ENCODE assay signal across 9 cellular contexts in the genomic region with DNA sequence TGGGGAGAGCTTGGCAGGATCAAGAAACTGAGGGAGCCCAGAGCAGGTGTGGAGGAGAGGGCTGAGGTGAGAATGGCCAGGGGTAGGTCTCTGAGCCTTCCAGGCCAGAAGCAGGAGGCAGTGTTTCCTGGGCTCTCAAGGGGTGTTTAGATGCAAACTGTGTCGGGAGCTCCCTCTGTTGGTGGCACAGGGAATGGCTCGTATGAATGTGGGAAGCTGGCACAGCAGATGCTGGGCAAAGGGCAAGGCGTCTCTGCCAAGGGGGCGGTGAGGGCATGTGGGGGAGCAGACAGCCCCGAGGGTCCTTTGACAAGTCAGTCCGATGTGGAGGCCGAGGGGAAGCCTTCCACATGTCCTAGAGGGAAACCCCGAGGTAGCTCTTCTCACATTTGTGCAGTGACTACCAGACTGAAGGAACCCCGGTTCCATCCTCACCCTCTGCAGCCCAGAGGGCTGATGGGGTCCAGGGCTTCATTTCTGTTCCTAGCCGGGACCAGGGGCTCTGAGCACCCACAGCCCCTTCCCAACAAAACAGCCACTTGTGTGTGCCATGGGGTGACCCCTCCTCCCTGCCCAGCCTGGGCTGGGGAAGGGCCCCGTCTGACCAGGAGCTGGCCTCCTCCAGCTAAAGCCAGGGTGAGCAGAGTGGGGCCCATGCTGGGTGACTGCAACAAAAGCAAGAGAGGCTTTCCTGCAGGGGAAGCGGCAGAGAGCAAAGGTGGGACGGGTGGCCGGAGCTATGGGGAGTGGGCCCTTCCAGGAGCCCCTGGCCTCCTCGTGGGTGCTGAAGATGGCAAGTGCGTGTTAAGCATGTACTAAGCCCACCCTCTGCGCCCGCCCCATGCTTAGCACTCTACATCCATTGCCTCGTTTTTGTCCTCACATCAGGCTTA.
DNase-seq lines count a peak whose midpoint lies in the region; FAIRE-seq lines count a peak whose summit lies in the region.
"Had no signal": no experiment of that assay in that cellular context is flagged by ENCODE, and none has a peak within 500 bp of the region (broad histone marks: within the 10 kb centered on the region; RNA-seq: fewer than 3 reads in every experiment).

No MANE protein-coding gene starts in this region.

- DNase-seq in NCI-H2081 (lab: John Stamatoyannopoulos, UW), result peak; percentile 66 to 69
- DNase-seq in NCI-H2081 treated with DMSO at 0.1 percent for 48 hours (lab: John Stamatoyannopoulos, UW), result no peak
- DNase-seq in LoVo (ENCODE audit: low spot score), result peak; percentile 69
- peak; percentile 57 for DNase-seq in SKM-1 (lab: John Stamatoyannopoulos, UW; ENCODE audit: unreplicated experiment)
- peak; percentile 86 for DNase-seq in activated naive CD4-positive, alpha-beta T cell treated with anti-CD3 and anti-CD28 coated beads, Interleukin-2, amount 10 ng/mL, durations not matched to agents 7 days and 5 days
- DNase-seq in head of caudate nucleus, result peak; percentile 51 to 89 (median 80)
- DNase-seq in posterior cingulate gyrus, result peak; percentile 40 to 95 (median 80)
- DNase-seq in urothelium cell line (ENCODE audit: low spot score), result peak; percentile 91

- CTCF ChIA-PET in activated naive CD4-positive, alpha-beta T cell treated with anti-CD3 and anti-CD28 coated beads, Interleukin-2, amount 10 ng/mL, durations not matched to agents 7 days and 5 days (lab: Charles Lee), result interaction anchor here (0.5 to 5.9 kb wide), 37 partner anchors 9 to 654 kb away, joined by 3 to 68 read pairs (median 3); a partner anchor contains a TSS

- peaks cover 14% of the 10 kb centered on the region for H3K27me3 Mint-ChIP-seq in activated naive CD4-positive, alpha-beta T cell treated with anti-CD3 and anti-CD28 coated beads, Interleukin-2, amount 10 ng/mL, durations not matched to agents 7 days and 5 days
- H3K27me3 Mint-ChIP-seq: stimulated activated naive CD8-positive, alpha-beta T cell treated with anti-CD3 and anti-CD28 coated beads, Interleukin-15, Interleukin-2, amounts not matched to agents 100 ng/mL and 50 ng/mL, for 24 hours had no signal

- H3K4me1 Mint-ChIP-seq in activated naive CD4-positive, alpha-beta T cell treated with anti-CD3 and anti-CD28 coated beads, Interleukin-2, amount 10 ng/mL, durations not matched to agents 7 days and 5 days, result no peaks in the 10 kb centered on the region

- intact Hi-C loops in head of caudate nucleus (cut with DNase I) (loop anchor here (5.0 kb wide), 1 partner anchor 383 kb away; a partner anchor contains a TSS), posterior cingulate gyrus (cut with DNase I) (no loop called here)

- H3K36me3 Mint-ChIP-seq in activated naive CD4-positive, alpha-beta T cell treated with anti-CD3 and anti-CD28 coated beads, Interleukin-2, amount 10 ng/mL, durations not matched to agents 7 days and 5 days, result no peaks in the 10 kb centered on the region

- no peak overlapping the region for H3K4me3 Mint-ChIP-seq in activated naive CD4-positive, alpha-beta T cell treated with anti-CD3 and anti-CD28 coated beads, Interleukin-2, amount 10 ng/mL, durations not matched to agents 7 days and 5 days
- H3K4me3 Mint-ChIP-seq: stimulated activated naive CD8-positive, alpha-beta T cell treated with anti-CD3 and anti-CD28 coated beads, Interleukin-15, Interleukin-2, amounts not matched to agents 100 ng/mL and 50 ng/mL, for 24 hours had no signal

- H3K27ac Mint-ChIP-seq in activated naive CD4-positive, alpha-beta T cell treated with anti-CD3 and anti-CD28 coated beads, Interleukin-2, amount 10 ng/mL, durations not matched to agents 7 days and 5 days, result no peak overlapping the region
- H3K27ac Mint-ChIP-seq: stimulated activated naive CD8-positive, alpha-beta T cell treated with anti-CD3 and anti-CD28 coated beads, Interleukin-15, Interleukin-2, amounts not matched to agents 100 ng/mL and 50 ng/mL, for 24 hours had no signal

- H3K9me3 Mint-ChIP-seq in activated naive CD4-positive, alpha-beta T cell treated with anti-CD3 and anti-CD28 coated beads, Interleukin-2, amount 10 ng/mL, durations not matched to agents 7 days and 5 days, result no peaks in the 10 kb centered on the region
- H3K9me3 Mint-ChIP-seq: stimulated activated naive CD8-positive, alpha-beta T cell treated with anti-CD3 and anti-CD28 coated beads, Interleukin-15, Interleukin-2, amounts not matched to agents 100 ng/mL and 50 ng/mL, for 24 hours had no signal

- peak; percentile 13 for FAIRE-seq in urothelium cell line (lab: Jason Lieb, UNC)
